ENCODE assay signal across 30 cellular contexts in the genomic region with DNA sequence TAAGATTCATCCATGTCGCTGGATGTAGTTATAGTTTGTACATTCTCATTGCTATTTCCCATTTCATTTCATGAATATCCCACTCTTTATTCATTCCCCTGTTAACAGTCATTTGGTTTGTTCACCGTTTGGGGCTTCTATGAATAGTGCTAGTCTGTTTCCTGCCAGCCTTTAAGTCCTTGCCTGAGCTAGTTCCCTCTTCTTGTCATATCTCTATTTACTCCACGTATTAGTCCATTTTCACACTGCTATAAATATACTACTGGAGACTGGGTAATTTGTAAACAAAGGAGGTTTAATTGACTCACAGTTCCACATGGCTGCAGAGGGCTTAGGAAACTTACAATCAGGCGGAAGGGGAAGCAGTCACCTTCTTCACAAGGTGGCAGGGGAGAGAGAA.
"Had no signal": no experiment of that assay in that cellular context is flagged by ENCODE, and none has a peak within 500 bp of the region (broad histone marks: within the 10 kb centered on the region; RNA-seq: fewer than 3 reads in every experiment).

No MANE protein-coding gene starts in this region.

- H3K36me3 ChIP-seq: left lung, neutrophil, transverse colon, WERI-Rb-1 had no signal

- H3K4me3 ChIP-seq: body of pancreas, left lung, transverse colon had no signal

- H3K27ac ChIP-seq: body of pancreas, left lung, neutrophil, transverse colon, WERI-Rb-1 had no signal

- H3K4me1 Mint-ChIP-seq: naive B cell, nephron progenitor cell had no signal

- H3K27me3 ChIP-seq: body of pancreas, left lung, neutrophil, transverse colon had no signal

- H3K9me3 Mint-ChIP-seq: endodermal cell; nephron progenitor cell; T-helper 1 cell treated with Interleukin-12 subunit alpha and Interleukin-12 subunit beta and Interleukin-4 antibody, amounts not matched to agents 30 μg/mL and 1 μg/mL, for 36 hours had no signal

- ATAC-seq: activated CD4-positive, CD25-positive, alpha-beta regulatory T cell treated with anti-CD3 and anti-CD28 coated beads, Interleukin-2, amount 50 U/mL, for 24 hours; body of pancreas; esophagus mucosa; left lung had no signal

- H3K36me3 Mint-ChIP-seq: activated naive CD8-positive, alpha-beta T cell; naive B cell had no signal

- FAIRE-seq: TTC549, urothelium cell line had no signal

- H3K9me3 ChIP-seq: body of pancreas, left lung, neutrophil, transverse colon had no signal

- H3K27me3 Mint-ChIP-seq: progenitor cell of endocrine pancreas had no signal

- H3K27ac Mint-ChIP-seq: activated naive CD8-positive, alpha-beta T cell; endodermal cell; naive B cell; nephron progenitor cell; progenitor cell of endocrine pancreas; T-helper 1 cell treated with Interleukin-12 subunit alpha and Interleukin-12 subunit beta and Interleukin-4 antibody, amounts not matched to agents 30 μg/mL and 1 μg/mL, for 36 hours had no signal

- H3K4me1 ChIP-seq: body of pancreas, left lung had no signal

- H3K4me3 Mint-ChIP-seq: activated naive CD8-positive, alpha-beta T cell; endodermal cell; naive B cell; nephron progenitor cell; T-helper 1 cell treated with Interleukin-12 subunit alpha and Interleukin-12 subunit beta and Interleukin-4 antibody, amounts not matched to agents 30 μg/mL and 1 μg/mL, for 36 hours had no signal

- DNase-seq: activated CD4-positive, alpha-beta T cell treated with anti-CD3 and anti-CD28 coated beads for 48 hours; activated CD4-positive, alpha-beta T cell treated with anti-CD3 and anti-CD28 coated beads, Interleukin-2, amount 50 U/mL, for 48 hours; activated CD8-positive, alpha-beta memory T cell treated with anti-CD3 and anti-CD28 coated beads for 24 hours; activated effector memory CD4-positive, alpha-beta T cell treated with Interleukin-2 at 50 U/mL for 16 hours; activated naive CD4-positive, alpha-beta T cell treated with Interleukin-2 at 50 U/mL for 16 hours; anterior cingulate cortex; body of pancreas; caudate nucleus; endodermal cell; foreskin fibroblast; head of caudate nucleus; kidney glomerular epithelial cell; left lung; naive B cell; nephron progenitor cell; retina; stimulated activated CD4-positive, alpha-beta T cell treated with anti-CD3 and anti-CD28 coated beads, Interleukin-15, amount 100 ng/mL, for 24 hours; stimulated activated CD4-positive, alpha-beta T cell treated with anti-CD3 and anti-CD28 coated beads, Interleukin-2, amount 100 ng/mL, for 24 hours; stimulated activated naive CD4-positive, alpha-beta T cell; T-helper 9 cell; transverse colon; WERI-Rb-1 had no signal
